In genomic region chr5:65926276-65926761, GRCh38 we compare ENCODE assay signal across 1 cellular context.
TF ChIP-seq lines count a peak whose summit lies in the region.

Gene ERBIN, plus strand, starts transcription at chr5:65926575. Its CDS starts 66,144 bp downstream, at chr5:65992719.

TF ChIP-seq in GM23338, 12 proteins besides CTCF, POLR2A, EP300 and RAD21 (continued from another document):
- TF ChIP-seq ZNF331 (CRISPR knock-in tag; IDR thresholded peaks at IDR 0.05; ENCODE audit: low read depth): no peak
- TF ChIP-seq NANOG (IDR thresholded peaks at IDR 0.05; ENCODE audit: borderline replicate concordance): no peak
- no peak for TF ChIP-seq ETS1 (IDR thresholded peaks at IDR 0.05)
TF ChIP-seq in GM23338: peak in this region for 0.
